Comparison of ENCODE assay signal across 8 cellular contexts in genomic region chr2:127107622-127107999, GRCh38. TPM values are rescaled to one million over a fixed set of nuclear protein-coding genes. Genes with fewer than 3 reads are reported as not detected.
A peak's percentile ranks its signal among the peaks of the same experiment; 100 is the strongest.
DNase-seq lines count a peak whose midpoint lies in the region; ATAC-seq and TF ChIP-seq lines count a peak whose summit lies in the region.

No MANE protein-coding gene starts in this region.

- peaks cover 5% of the 10 kb centered on the region for H3K27me3 ChIP-seq in CD4-positive, alpha-beta memory T cell (ENCODE audit: insufficient read depth, low read length)
- peaks cover 4% of the 10 kb centered on the region; the same call in 1 of the 2 replicates for H3K27me3 ChIP-seq in MM.1S (replicated peaks; ENCODE audit: insufficient read depth, low read length)
- H3K27me3 ChIP-seq in mammary epithelial cell (ENCODE audit: insufficient read depth, low read length) = peaks cover 4% of the 10 kb centered on the region
- H3K27me3 ChIP-seq in lower lobe of right lung (ENCODE audit: low read depth) = no peaks in the 10 kb centered on the region
- no peaks in the 10 kb centered on the region for H3K27me3 ChIP-seq in transverse colon

- TF ChIP-seq POLR2A in transverse colon (IDR thresholded peaks at IDR 0.05) = no peak

- no peaks in the 10 kb centered on the region for H3K9me2 ChIP-seq in MM.1S (replicated peaks; ENCODE audit: insufficient read depth, low read length)

- DNase-seq in CD4-positive, alpha-beta memory T cell = peak in 3 of 5 donors; percentile 4 to 26 (median 6)
- DNase-seq in MM.1S (peak; percentile 44), mammary epithelial cell (no peak), lower lobe of right lung (no peak), transverse colon (peak; percentile 26)
- DNase-seq in activated CD4-positive, CD25-positive, alpha-beta regulatory T cell treated with anti-CD3 and anti-CD28 coated beads, Interleukin-2, amount 50 U/mL, for 72 hours = no peak

- peaks cover 6 to 16% of the 10 kb centered on the region in 2 donors for H3K27me3 Mint-ChIP-seq in CD4-positive, alpha-beta memory T cell

- WGBS in mammary epithelial cell (ENCODE audit: low coverage, missing lambda C conversion rate) = 5% methylated on average over 15 of the region's 17 CpGs
- 9% methylated on average over 17 of the region's 17 CpGs; no CpG with 5 or more reads in 1 of the 2 donors for WGBS in transverse colon (ENCODE audit: low coverage in 1 of 2), 2 donors

- H3K4me3 Mint-ChIP-seq in CD4-positive, alpha-beta memory T cell = peak overlapping the region; percentile 84 to 91 (median 88)

- peak overlapping the region; percentile 15 for H3K27ac ChIP-seq in CD4-positive, alpha-beta memory T cell (ENCODE audit: low read depth, low read length)
- H3K27ac ChIP-seq in MM.1S (ENCODE audit: low read length) = no peak overlapping the region
- H3K27ac ChIP-seq in mammary epithelial cell (ENCODE audit: insufficient read depth, low read depth, low read length) = no peak overlapping the region
- H3K27ac ChIP-seq in lower lobe of right lung = peak overlapping the region; percentile 82
- H3K27ac ChIP-seq in transverse colon = peak overlapping the region; percentile 88 to 90 (median 90)

- no peak for TF ChIP-seq EP300 in transverse colon (IDR thresholded peaks at IDR 0.05; ENCODE audit: low read depth)

- H2AFZ ChIP-seq in MM.1S (ENCODE audit: low read length) (peak overlapping the region; percentile 61), mammary epithelial cell (ENCODE audit: low read depth, low read length) (peak overlapping the region; percentile 86)

- H3K4me2 ChIP-seq in MM.1S (ENCODE audit: low read depth, low read length) (peak overlapping the region; percentile 100), mammary epithelial cell (ENCODE audit: insufficient read depth, low read depth, low read length) (peak overlapping the region; percentile 99)

- peak overlapping the region; percentile 12; the same call in 1 of the 2 replicates for H3K9ac ChIP-seq in MM.1S (ENCODE audit: low read length)
- no peak overlapping the region for H3K9ac ChIP-seq in mammary epithelial cell (ENCODE audit: insufficient read depth, low read length)

- no TSS peak for BruUV-seq in mammary epithelial cell (replicated peaks; lab: Mats Ljungman, UMichigan)

- no peaks in the 10 kb centered on the region for H3K9me3 ChIP-seq in CD4-positive, alpha-beta memory T cell (ENCODE audit: control insufficient read depth in 1 of 2, low read length in 2 of 2)
- H3K9me3 ChIP-seq in MM.1S (replicated peaks; ENCODE audit: insufficient read depth, low read length) (no peaks in the 10 kb centered on the region), mammary epithelial cell (replicated peaks; ENCODE audit: insufficient read depth, low read length) (no peaks in the 10 kb centered on the region), lower lobe of right lung (no peaks in the 10 kb centered on the region), transverse colon (no peaks in the 10 kb centered on the region)

- H4K20me1 ChIP-seq in MM.1S (ENCODE audit: insufficient read depth, low read length) (no peaks in the 10 kb centered on the region), mammary epithelial cell (ENCODE audit: insufficient read depth, low read length) (no peaks in the 10 kb centered on the region)

- H3K36me3 Mint-ChIP-seq in CD4-positive, alpha-beta memory T cell = peaks cover 0 to 2% of the 10 kb centered on the region in 2 donors

- H3K79me2 ChIP-seq in MM.1S (ENCODE audit: low read length) = no peaks in the 10 kb centered on the region
- no peaks in the 10 kb centered on the region for H3K79me2 ChIP-seq in mammary epithelial cell (ENCODE audit: insufficient read depth, low read length)

- H3K4me3 ChIP-seq in CD4-positive, alpha-beta memory T cell (ENCODE audit: low read length in 2 of 2) = peak overlapping the region in 1 of 2 donors; percentile 51
- H3K4me3 ChIP-seq in MM.1S (ENCODE audit: low read length) (peak overlapping the region; percentile 57), mammary epithelial cell (replicated peaks in 1 of 3; ENCODE audit: insufficient read depth in 1 of 3, low read depth in 2 of 3, low read length in 3 of 3) (peak overlapping the region; percentile 57 to 60 (median 59)), lower lobe of right lung (peak overlapping the region; percentile 90), transverse colon (peak overlapping the region; percentile 61 to 86 (median 75))

- TF ChIP-seq CTCF in MM.1S (IDR thresholded peaks at IDR 0.05; ENCODE audit: low read length) = peak; percentile 7; the same call in 1 of the 2 replicates
- TF ChIP-seq CTCF in mammary epithelial cell (conservative IDR thresholded peaks at IDR 0.05 in 1 of 2, IDR thresholded peaks at IDR 0.05 in 1 of 2; ENCODE audit: extremely low read depth in 1 of 2, insufficient read depth in 1 of 2, low read depth in 1 of 2, low read length in 2 of 2) = no peak
- TF ChIP-seq CTCF in lower lobe of right lung (IDR thresholded peaks at IDR 0.05) = no peak
- peak in 4 of 5 experiments; percentile 14 to 59 (median 37) for TF ChIP-seq CTCF in transverse colon (IDR thresholded peaks at IDR 0.05)

- in situ Hi-C loops in mammary epithelial cell (cut with MboI; ENCODE audit: low sequenced_read_pairs in 2 of 2) = no loop called here
- in situ Hi-C loops in transverse colon (cut with MboI; ENCODE audit: low pct_ligation_motif_present in 1 of 4, low pct_unique_long_range_greater_than_20kb in 1 of 4, low sequenced_read_pairs in 3 of 4) = no loop called here

- H3K36me3 ChIP-seq in CD4-positive, alpha-beta memory T cell (ENCODE audit: insufficient read depth, low read length) = no peaks in the 10 kb centered on the region
- H3K36me3 ChIP-seq in MM.1S (replicated peaks; ENCODE audit: insufficient read depth, low read length) (no peaks in the 10 kb centered on the region), mammary epithelial cell (ENCODE audit: insufficient read depth, low read length) (no peaks in the 10 kb centered on the region), lower lobe of right lung (no peaks in the 10 kb centered on the region), transverse colon (no peaks in the 10 kb centered on the region)

- H3K9me3 Mint-ChIP-seq in CD4-positive, alpha-beta memory T cell = no peaks in the 10 kb centered on the region

- CTCF ChIA-PET in CD4-positive, alpha-beta memory T cell (lab: Charles Lee; ENCODE audit: partially characterized antibody) = interaction anchor here (1.5 to 2.8 kb wide), 2 partner anchors 37 to 39 kb away, joined by 3 to 15 read pairs; no protein-coding TSS in a partner anchor
- CTCF ChIA-PET in mammary epithelial cell (lab: Charles Lee; ENCODE audit: low non-redundant PET) = no interaction called here

- ATAC-seq in GM21447 (IDR thresholded peaks at IDR 0.05; ENCODE audit: unreplicated experiment) = peak; percentile 25
- peak; percentile 3 to 25 for ATAC-seq in lower lobe of right lung
- ATAC-seq in HG02610 (IDR thresholded peaks at IDR 0.05; ENCODE audit: unreplicated experiment) = no peak

- H3K27ac Mint-ChIP-seq in CD4-positive, alpha-beta memory T cell = peak overlapping the region in 5 of 7 donors; percentile 18 to 86 (median 56)

- POLR2A ChIA-PET in CD4-positive, alpha-beta memory T cell (lab: Charles Lee; ENCODE audit: partially characterized antibody) = interaction anchor here (1.1 to 2.7 kb wide), 3 partner anchors 11 to 27 kb away, joined by 5 to 23 read pairs (median 12); no protein-coding TSS in a partner anchor

- intact Hi-C loops in CD4-positive, alpha-beta memory T cell (cut with micrococcal nuclease) = loop anchor here (1.0 kb wide), 1 partner anchor 26 kb away; no protein-coding TSS in a partner anchor
- intact Hi-C loops in mammary epithelial cell (cut with micrococcal nuclease) = loop anchor here (5.0 kb wide), 1 partner anchor 110 kb away; no protein-coding TSS in a partner anchor
- intact Hi-C loops in lower lobe of right lung (cut with DNase I) = no loop called here
- intact Hi-C loops in transverse colon (cut with DNase I; ENCODE audit: low total_unique reads) = no loop called here

- H3K4me1 Mint-ChIP-seq in CD4-positive, alpha-beta memory T cell = peaks cover 0 to 12% (median 4%) of the 10 kb centered on the region in 4 donors

- dilution Hi-C loops in mammary epithelial cell (cut with HindIII; ENCODE audit: low sequenced_read_pairs) = no loop called here

- H3F3A ChIP-seq in MM.1S (ENCODE audit: insufficient read depth, low read length) = no peaks in the 10 kb centered on the region; the same call in 1 of the 2 replicates

- H3K4me1 ChIP-seq in CD4-positive, alpha-beta memory T cell (ENCODE audit: insufficient read depth, low read length) = peaks cover 21% of the 10 kb centered on the region
- H3K4me1 ChIP-seq in MM.1S (ENCODE audit: low read length) (no peaks in the 10 kb centered on the region), mammary epithelial cell (ENCODE audit: insufficient read depth, low read length) (peaks cover 16% of the 10 kb centered on the region), lower lobe of right lung (peaks cover 26% of the 10 kb centered on the region), transverse colon (peaks cover 14 to 28% (median 18%) of the 10 kb centered on the region in 4 donors)

RNA-seq across cellular contexts. Expression of gene BIN1, which starts 0.7 kb away (rescaled TPM):
- total RNA-seq in CD4-positive, alpha-beta memory T cell = 100 to 1,000 TPM in 1 of 2 experiments, 10 to 100 TPM in 1; 99.4 to 103 TPM
- polyA plus RNA-seq in CD4-positive, alpha-beta memory T cell = 100 to 1,000 TPM; 141 to 163 TPM
- total RNA-seq in mammary epithelial cell = 1 to 10 TPM; 5.1 to 7.3 TPM
- polyA plus RNA-seq in mammary epithelial cell = 0.88 TPM
- not detected for polyA minus RNA-seq in mammary epithelial cell
- 33.9 TPM for total RNA-seq in lower lobe of right lung
- total RNA-seq in transverse colon = 10 to 100 TPM; 33.3 to 39.7 (median 38.4) TPM

Comparison
In these comparisons a context has a peak if more than half of its experiments do, and no peak if none do; other contexts are left out.
1. DNase-seq: peak in CD4-positive, alpha-beta memory T cell (3 of 5), MM.1S (single experiment) and transverse colon (single experiment); none in mammary epithelial cell (single experiment), lower lobe of right lung (single experiment) and activated CD4-positive, CD25-positive, alpha-beta regulatory T cell treated with anti-CD3 and anti-CD28 coated beads, Interleukin-2, amount 50 U/mL, for 72 hours (single experiment).
2. H3K27ac ChIP-seq: peak in CD4-positive, alpha-beta memory T cell (single experiment), lower lobe of right lung (single experiment) and transverse colon (4 of 4); none in MM.1S (single experiment) and mammary epithelial cell (single experiment).
3. CTCF ChIP-seq: peak in MM.1S (single experiment) and transverse colon (4 of 5); none in mammary epithelial cell (0 of 2) and lower lobe of right lung (single experiment).
4. intact Hi-C loops: an anchor here in CD4-positive, alpha-beta memory T cell (1.0 kb wide) and mammary epithelial cell (5.0 kb wide); none called in lower lobe of right lung and transverse colon.